ENCODE assay signal across 12 cellular contexts in the genomic region with DNA sequence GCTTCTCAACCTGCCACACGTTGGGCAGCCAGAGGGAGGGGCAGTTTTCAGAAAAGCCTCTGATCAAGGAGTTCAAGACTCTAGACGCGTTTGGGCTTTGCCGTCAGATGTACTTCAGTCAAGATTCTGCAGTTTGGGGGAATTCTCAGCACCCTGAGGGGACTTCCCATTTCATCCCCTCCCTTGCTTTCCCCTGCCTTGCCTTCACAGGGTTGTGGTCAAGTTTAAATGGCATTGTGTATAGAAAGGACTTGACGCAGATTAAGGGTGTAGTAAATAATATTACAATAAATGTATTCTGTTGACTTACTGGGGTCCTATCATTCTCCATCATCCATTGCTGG.
DNase-seq lines count a peak whose midpoint lies in the region; ATAC-seq and TF ChIP-seq lines count a peak whose summit lies in the region.
"Had no signal": no experiment of that assay in that cellular context is flagged by ENCODE, and none has a peak within 500 bp of the region (broad histone marks: within the 10 kb centered on the region; RNA-seq: fewer than 3 reads in every experiment).

No MANE protein-coding gene starts in this region.

- peak overlapping the region; percentile 14 for H3K27ac ChIP-seq in HUES48 (ENCODE audit: low read depth, low read length)
- H3K27ac ChIP-seq: ascending aorta had no signal

- CTCF ChIA-PET in activated CD4-positive, alpha-beta memory T cell treated with anti-CD3 and anti-CD28 coated beads for 36 hours (lab: Charles Lee), result no interaction called here
- CTCF ChIA-PET in WTC11 (lab: Charles Lee), result interaction anchor here (0.6 to 1.0 kb wide), 2 partner anchors 10 to 1262 kb away, joined by 3 to 6 read pairs; no protein-coding TSS in a partner anchor

- peak overlapping the region; percentile 5 to 56 (median 45) for H3K27ac Mint-ChIP-seq in nephron
- no peak overlapping the region for H3K27ac Mint-ChIP-seq in activated CD4-positive, alpha-beta memory T cell treated with anti-CD3 and anti-CD28 coated beads for 36 hours
- H3K27ac Mint-ChIP-seq in WTC11, result no peak overlapping the region
- H3K27ac Mint-ChIP-seq: activated T-cell treated with anti-CD3 and anti-CD28 coated beads, Interleukin-2, amount 50 U/mL, for 24 hours; CD8-positive, alpha-beta T cell had no signal

- DNase-seq in erythroblast (lab: John Stamatoyannopoulos, UW), result no peak
- DNase-seq in activated CD4-positive, alpha-beta memory T cell treated with anti-CD3 and anti-CD28 coated beads for 36 hours, result no peak
- DNase-seq in activated CD4-positive, alpha-beta T cell treated with anti-CD3 and anti-CD28 coated beads, Interleukin-2, amount 50 U/mL, for 48 hours, result no peak
- no peak for DNase-seq in WTC11 (ENCODE audit: low spot score)
- DNase-seq: activated T-cell treated with anti-CD3 and anti-CD28 coated beads, Interleukin-2, amount 50 U/mL, for 24 hours; CD8-positive, alpha-beta T cell had no signal

- H3K27me3 ChIP-seq in HUES48 (ENCODE audit: control insufficient read depth, insufficient read depth, low read length), result no peaks in the 10 kb centered on the region
- H3K27me3 ChIP-seq: ascending aorta had no signal

- H3K4me1 ChIP-seq in HUES48 (ENCODE audit: control insufficient read depth, insufficient read depth, low read length), result peaks cover 12% of the 10 kb centered on the region
- H3K4me1 ChIP-seq: ascending aorta had no signal

- H3K9me3 ChIP-seq in HUES48 (ENCODE audit: control insufficient read depth, insufficient read depth, low read length), result peaks cover 22% of the 10 kb centered on the region

- H3K9ac ChIP-seq in HUES48 (ENCODE audit: low read depth, low read length), result no peak overlapping the region

- peaks cover 8% of the 10 kb centered on the region for H3K4me1 Mint-ChIP-seq in nephron
- no peaks in the 10 kb centered on the region for H3K4me1 Mint-ChIP-seq in activated CD4-positive, alpha-beta memory T cell treated with anti-CD3 and anti-CD28 coated beads for 36 hours (ENCODE audit: low read depth)
- peaks cover 17% of the 10 kb centered on the region for H3K4me1 Mint-ChIP-seq in WTC11

- ATAC-seq in GM18502 (IDR thresholded peaks at IDR 0.05; ENCODE audit: poor library complexity, unreplicated experiment), result peak; percentile 88
- ATAC-seq in GM21360 (IDR thresholded peaks at IDR 0.05; ENCODE audit: unreplicated experiment), result peak; percentile 81
- no peak; the same call in 1 of the 2 replicates for ATAC-seq in WTC11
- ATAC-seq: CD8-positive, alpha-beta T cell had no signal

- TF ChIP-seq CTCF in nephron (IDR thresholded peaks at IDR 0.05; ENCODE audit: unreplicated experiment in 3 of 3) (no peak), WTC11 (IDR thresholded peaks at IDR 0.05) (no peak)

- H3K36me3 ChIP-seq in HUES48 (ENCODE audit: control insufficient read depth, insufficient read depth, low read length), result no peaks in the 10 kb centered on the region
- H3K36me3 ChIP-seq: ascending aorta had no signal

- H3K9me3 Mint-ChIP-seq in nephron (peaks cover 36% of the 10 kb centered on the region), WTC11 (peaks cover 42% of the 10 kb centered on the region)
- peaks cover 18% of the 10 kb centered on the region for H3K9me3 Mint-ChIP-seq in activated CD4-positive, alpha-beta memory T cell treated with anti-CD3 and anti-CD28 coated beads for 36 hours

- no peak overlapping the region for H3K4me3 ChIP-seq in HUES48 (ENCODE audit: low read depth, low read length)
- H3K4me3 ChIP-seq: ascending aorta, skin epidermis had no signal

- no peak for TF ChIP-seq POLR2A in erythroblast (IDR thresholded peaks at IDR 0.05; ENCODE audit: low read length)

- H3K4me3 Mint-ChIP-seq in nephron (no peak overlapping the region), WTC11 (no peak overlapping the region)
- no peak overlapping the region for H3K4me3 Mint-ChIP-seq in activated CD4-positive, alpha-beta memory T cell treated with anti-CD3 and anti-CD28 coated beads for 36 hours
- H3K4me3 Mint-ChIP-seq: activated T-cell treated with anti-CD3 and anti-CD28 coated beads, Interleukin-2, amount 50 U/mL, for 24 hours; CD8-positive, alpha-beta T cell had no signal

- intact Hi-C loops in activated CD4-positive, alpha-beta memory T cell treated with anti-CD3 and anti-CD28 coated beads for 36 hours (cut with micrococcal nuclease), result no loop called here

- POLR2A ChIA-PET in activated CD4-positive, alpha-beta memory T cell treated with anti-CD3 and anti-CD28 coated beads for 36 hours (lab: Charles Lee), result no interaction called here
- POLR2A ChIA-PET in WTC11 (lab: Charles Lee), result no interaction called here

- H3K36me3 Mint-ChIP-seq in nephron (ENCODE audit: low read depth) (no peaks in the 10 kb centered on the region), WTC11 (peaks cover 35% of the 10 kb centered on the region)
- no peaks in the 10 kb centered on the region for H3K36me3 Mint-ChIP-seq in activated CD4-positive, alpha-beta memory T cell treated with anti-CD3 and anti-CD28 coated beads for 36 hours
- H3K36me3 Mint-ChIP-seq: CD8-positive, alpha-beta T cell had no signal

- H3K27me3 Mint-ChIP-seq in nephron (ENCODE audit: low read depth), result peaks cover 4% of the 10 kb centered on the region
- H3K27me3 Mint-ChIP-seq in activated CD4-positive, alpha-beta memory T cell treated with anti-CD3 and anti-CD28 coated beads for 36 hours, result peaks cover 4% of the 10 kb centered on the region
- H3K27me3 Mint-ChIP-seq in WTC11 (ENCODE audit: low read depth), result 0 out of 2 replicates have a peak, but pooled peaks cover 4% of the 10 kb centered on the region

TF ChIP-seq in WTC11, 78 proteins besides CTCF, POLR2A, EP300 and RAD21:
- TF ChIP-seq NFYB (CRISPR knock-in tag; conservative IDR thresholded peaks at IDR 0.05; ENCODE audit: low read depth) (no peak), NR1H2 (CRISPR knock-in tag; IDR thresholded peaks at IDR 0.05) (no peak), NFE2L1 (CRISPR knock-in tag; IDR thresholded peaks at IDR 0.05) (no peak), ZNF263 (CRISPR knock-in tag; IDR thresholded peaks at IDR 0.05; ENCODE audit: low read depth) (no peak), ETV6 (CRISPR knock-in tag; IDR thresholded peaks at IDR 0.05) (no peak), TEAD4 (CRISPR knock-in tag; IDR thresholded peaks at IDR 0.05) (no peak), MXD4 (CRISPR knock-in tag; IDR thresholded peaks at IDR 0.05; ENCODE audit: borderline replicate concordance) (no peak)
- TF ChIP-seq, protein P1, sequence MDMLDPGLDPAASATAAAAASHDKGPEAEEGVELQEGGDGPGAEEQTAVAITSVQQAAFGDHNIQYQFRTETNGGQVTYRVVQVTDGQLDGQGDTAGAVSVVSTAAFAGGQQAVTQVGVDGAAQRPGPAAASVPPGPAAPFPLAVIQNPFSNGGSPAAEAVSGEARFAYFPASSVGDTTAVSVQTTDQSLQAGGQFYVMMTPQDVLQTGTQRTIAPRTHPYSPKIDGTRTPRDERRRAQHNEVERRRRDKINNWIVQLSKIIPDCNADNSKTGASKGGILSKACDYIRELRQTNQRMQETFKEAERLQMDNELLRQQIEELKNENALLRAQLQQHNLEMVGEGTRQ (CRISPR knock-in tag; IDR thresholded peaks at IDR 0.05), result no peak
- TF ChIP-seq, protein P2, sequence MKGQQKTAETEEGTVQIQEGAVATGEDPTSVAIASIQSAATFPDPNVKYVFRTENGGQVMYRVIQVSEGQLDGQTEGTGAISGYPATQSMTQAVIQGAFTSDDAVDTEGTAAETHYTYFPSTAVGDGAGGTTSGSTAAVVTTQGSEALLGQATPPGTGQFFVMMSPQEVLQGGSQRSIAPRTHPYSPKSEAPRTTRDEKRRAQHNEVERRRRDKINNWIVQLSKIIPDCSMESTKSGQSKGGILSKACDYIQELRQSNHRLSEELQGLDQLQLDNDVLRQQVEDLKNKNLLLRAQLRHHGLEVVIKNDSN (CRISPR knock-in tag; IDR thresholded peaks at IDR 0.05), result no peak

Comparison
In these comparisons a context has a peak if more than half of its experiments do, and no peak if none do; other contexts are left out.
1. H3K27ac Mint-ChIP-seq: peak in nephron (3 of 3); none in activated CD4-positive, alpha-beta memory T cell treated with anti-CD3 and anti-CD28 coated beads for 36 hours (single experiment) and WTC11 (single experiment).